ENCODE assay signal across 8 cellular contexts in the genomic region with DNA sequence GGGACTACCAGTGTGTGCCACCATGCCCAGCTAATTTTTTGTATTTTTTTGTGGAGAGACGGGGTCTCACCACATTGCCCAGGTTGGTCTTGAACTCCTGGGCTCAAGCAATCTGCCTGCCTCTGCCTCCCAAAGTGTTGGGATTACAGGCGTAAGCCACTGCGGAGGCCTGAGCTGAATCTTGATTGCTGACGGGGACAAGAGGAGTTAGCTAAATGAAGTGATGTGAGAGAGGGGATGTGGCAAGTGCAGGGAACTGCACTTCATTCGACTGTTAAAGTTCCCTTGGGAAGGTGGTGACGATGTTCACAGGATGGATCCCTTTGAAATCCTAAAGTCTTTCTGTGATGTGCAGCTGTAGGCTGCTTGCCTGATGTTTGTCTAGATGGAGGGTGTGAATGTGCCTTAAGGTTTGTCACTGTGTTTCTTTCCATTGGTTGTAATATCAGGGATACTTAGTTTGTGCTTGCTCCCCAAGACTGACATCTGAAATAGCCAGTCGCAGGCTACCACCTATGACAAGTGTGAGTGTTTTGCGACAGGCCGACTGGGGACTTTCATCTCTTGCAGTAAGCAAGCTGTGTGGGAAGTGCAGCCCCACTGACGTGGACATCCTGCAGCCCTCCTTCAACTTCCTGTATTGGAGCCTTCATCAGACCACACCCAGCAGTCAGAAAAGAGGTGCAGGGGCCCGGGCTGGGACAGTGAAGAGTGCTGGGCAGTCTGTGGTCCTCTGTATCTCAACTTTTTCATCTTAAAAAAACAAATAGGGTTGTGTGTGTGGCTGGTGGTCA. TPM values are rescaled to one million over a fixed set of nuclear protein-coding genes. Genes with fewer than 3 reads are reported as not detected.
DNase-seq lines count a peak whose midpoint lies in the region; ATAC-seq and TF ChIP-seq lines count a peak whose summit lies in the region.

No MANE protein-coding gene starts in this region.

- TF ChIP-seq POLR2A in esophagus squamous epithelium (IDR thresholded peaks at IDR 0.05), result peak in 1 of 4 donors; percentile 60

- peak overlapping the region; percentile 88 to 94 (median 90) for H3K4me3 Mint-ChIP-seq in CD4-positive, alpha-beta memory T cell
- no peak overlapping the region for H3K4me3 Mint-ChIP-seq in nephron progenitor cell

- TF ChIP-seq CTCF in esophagus squamous epithelium (IDR thresholded peaks at IDR 0.05) (no peak), nephron progenitor cell (IDR thresholded peaks at IDR 0.05) (no peak)

- H3K4me1 Mint-ChIP-seq in CD4-positive, alpha-beta memory T cell, result peaks cover 29 to 53% (median 40%) of the 10 kb centered on the region in 4 donors
- peaks cover 27% of the 10 kb centered on the region for H3K4me1 Mint-ChIP-seq in nephron progenitor cell

- peak overlapping the region; percentile 88 to 92 for H3K4me3 ChIP-seq in CD4-positive, alpha-beta memory T cell (ENCODE audit: low read length in 2 of 2)
- H3K4me3 ChIP-seq in esophagus squamous epithelium, result peak overlapping the region in 2 of 4 donors; percentile 27 to 41
- peak overlapping the region; percentile 3 for H3K4me3 ChIP-seq in rectal smooth muscle tissue (ENCODE audit: low read length)

- no peaks in the 10 kb centered on the region for H3K27me3 ChIP-seq in CD4-positive, alpha-beta memory T cell (ENCODE audit: insufficient read depth, low read length)
- H3K27me3 ChIP-seq in esophagus squamous epithelium, result no peaks in the 10 kb centered on the region
- H3K27me3 ChIP-seq in rectal smooth muscle tissue (ENCODE audit: control insufficient read depth, insufficient read depth, low read length), result no peaks in the 10 kb centered on the region

- peak; percentile 93 for ATAC-seq in GM21423 (IDR thresholded peaks at IDR 0.05; ENCODE audit: unreplicated experiment)

- H3K27me3 Mint-ChIP-seq in CD4-positive, alpha-beta memory T cell, result no peaks in the 10 kb centered on the region
- peaks cover 12% of the 10 kb centered on the region for H3K27me3 Mint-ChIP-seq in nephron progenitor cell (ENCODE audit: low read depth, poor library complexity)

- DNase-seq in CD4-positive, alpha-beta memory T cell, result peak; percentile 90 to 99 (median 95)
- DNase-seq in KG1 (lab: John Stamatoyannopoulos, UW) (peak; percentile 33), esophagus squamous epithelium (lab: John Stamatoyannopoulos, UW) (peak; percentile 70), nephron progenitor cell (no peak), NCI-H2171 (lab: John Stamatoyannopoulos, UW) (no peak)
- peak; percentile 87 to 92 for DNase-seq in activated CD4-positive, alpha-beta T cell treated with anti-CD3 and anti-CD28 coated beads, Interleukin-2, amount 50 U/mL, for 48 hours

- H3K27ac Mint-ChIP-seq in CD4-positive, alpha-beta memory T cell, result peak overlapping the region; percentile 92 to 100 (median 99)
- no peak overlapping the region for H3K27ac Mint-ChIP-seq in nephron progenitor cell

- H3K36me3 Mint-ChIP-seq in CD4-positive, alpha-beta memory T cell, result peaks cover 7 to 17% of the 10 kb centered on the region in 2 donors
- H3K36me3 Mint-ChIP-seq in nephron progenitor cell (ENCODE audit: low read depth), result no peaks in the 10 kb centered on the region

- POLR2A ChIA-PET in CD4-positive, alpha-beta memory T cell (lab: Charles Lee; ENCODE audit: partially characterized antibody), result interaction anchor here (0.7 to 16.2 kb wide), 38 partner anchors 8 to 1144 kb away, joined by 3 to 584 read pairs (median 4); partner anchors contain the start of genes CCDC134, CENPM, DESI1 and MEI1

- intact Hi-C loops in CD4-positive, alpha-beta memory T cell (cut with micrococcal nuclease), result loop anchor here (1.0 to 2.0 kb wide), 4 partner anchors 19 to 160 kb away; partner anchors contain the start of genes CCDC134 and SNU13
- intact Hi-C loops in esophagus squamous epithelium (cut with DNase I), result no loop called here

- H3K36me3 ChIP-seq in CD4-positive, alpha-beta memory T cell (ENCODE audit: insufficient read depth, low read length), result peaks cover 9% of the 10 kb centered on the region
- no peaks in the 10 kb centered on the region for H3K36me3 ChIP-seq in esophagus squamous epithelium
- no peaks in the 10 kb centered on the region for H3K36me3 ChIP-seq in rectal smooth muscle tissue (ENCODE audit: control insufficient read depth, insufficient read depth, low read length)

- no peaks in the 10 kb centered on the region for H3K9me3 ChIP-seq in CD4-positive, alpha-beta memory T cell (ENCODE audit: control insufficient read depth in 1 of 2, low read length in 2 of 2)
- H3K9me3 ChIP-seq in esophagus squamous epithelium, result no peaks in the 10 kb centered on the region

- CTCF ChIA-PET in CD4-positive, alpha-beta memory T cell (lab: Charles Lee; ENCODE audit: partially characterized antibody), result interaction anchor here (0.6 to 5.1 kb wide), 14 partner anchors 8 to 261 kb away, joined by 3 to 71 read pairs (median 6); partner anchors contain the start of gene CCDC134

- H3K4me1 ChIP-seq in CD4-positive, alpha-beta memory T cell (ENCODE audit: insufficient read depth, low read length), result peaks cover 50% of the 10 kb centered on the region
- H3K4me1 ChIP-seq in esophagus squamous epithelium, result no peaks in the 10 kb centered on the region
- H3K4me1 ChIP-seq in rectal smooth muscle tissue (ENCODE audit: control insufficient read depth, insufficient read depth, low read length), result no peaks in the 10 kb centered on the region

- no peak overlapping the region for H3K9ac ChIP-seq in rectal smooth muscle tissue (ENCODE audit: low read length)

- peak overlapping the region; percentile 90 for H3K27ac ChIP-seq in CD4-positive, alpha-beta memory T cell (ENCODE audit: low read depth, low read length)
- H3K27ac ChIP-seq in esophagus squamous epithelium, result peak overlapping the region in 3 of 4 donors; percentile 52 to 70 (median 64)
- H3K27ac ChIP-seq in rectal smooth muscle tissue (ENCODE audit: low read depth, low read length), result no peak overlapping the region

- H3K9me3 Mint-ChIP-seq in CD4-positive, alpha-beta memory T cell, result no peaks in the 10 kb centered on the region
- H3K9me3 Mint-ChIP-seq in nephron progenitor cell, result no peaks in the 10 kb centered on the region

- 35 to 55% methylated on average over 3 to 8 of the region's 11 CpGs for WGBS in esophagus squamous epithelium, 2 donors

RNA-seq across cellular contexts. Expression of gene CCDC134, which starts 19.6 kb away (rescaled TPM):
- total RNA-seq in CD4-positive, alpha-beta memory T cell, result 10 to 100 TPM; 23.2 to 27.8 TPM
- 1 to 10 TPM; 1.2 to 2.7 TPM for polyA plus RNA-seq in CD4-positive, alpha-beta memory T cell
- total RNA-seq in esophagus squamous epithelium, result 1 to 10 TPM; 5.1 to 9.0 (median 7.2) TPM

RNA-seq across cellular contexts. Expression of gene SREBF2, which starts 52.0 kb away (rescaled TPM):
- total RNA-seq in CD4-positive, alpha-beta memory T cell, result 100 to 1,000 TPM; 109 to 112 TPM
- polyA plus RNA-seq in CD4-positive, alpha-beta memory T cell, result 10 to 100 TPM; 14.5 to 23.6 TPM
- total RNA-seq in esophagus squamous epithelium, result 100 to 1,000 TPM in 2 of 4 donors, 10 to 100 TPM in 2; 72.8 to 138 (median 98.6) TPM

Comparison
In these comparisons a context has a peak if more than half of its experiments do, and no peak if none do; other contexts are left out.
1. DNase-seq: peak in CD4-positive, alpha-beta memory T cell (5 of 5), KG1 (single experiment), activated CD4-positive, alpha-beta T cell treated with anti-CD3 and anti-CD28 coated beads, Interleukin-2, amount 50 U/mL, for 48 hours (2 of 2) and esophagus squamous epithelium (single experiment); none in nephron progenitor cell (single experiment) and NCI-H2171 (single experiment).